ENCODE assay signal across 16 cellular contexts in genomic region chr2:146412625-146413024, GRCh38.
A peak's percentile ranks its signal among the peaks of the same experiment; 100 is the strongest.
DNase-seq lines count a peak whose midpoint lies in the region; ATAC-seq, FAIRE-seq and TF ChIP-seq lines count a peak whose summit lies in the region.
"Had no signal": no experiment of that assay in that cellular context is flagged by ENCODE, and none has a peak within 500 bp of the region (broad histone marks: within the 10 kb centered on the region; RNA-seq: fewer than 3 reads in every experiment).

No MANE protein-coding gene starts in this region.

- peak; percentile 10 for DNase-seq in activated CD4-positive, alpha-beta T cell treated with anti-CD3 and anti-CD28 coated beads for 36 hours
- DNase-seq in activated CD4-positive, alpha-beta T cell treated with anti-CD3 and anti-CD28 coated beads for 1 hour: no peak
- DNase-seq in KBM-7 (peak; percentile 35), astrocyte (ENCODE audit: low read depth) (no peak), testis (peak; percentile 65), hepatic stellate cell (ENCODE audit: low spot score) (no peak), left cardiac atrium (no peak), Right ventricle myocardium superior (no peak)
- DNase-seq: ACHN; activated CD4-positive, CD25-positive, alpha-beta regulatory T cell treated with anti-CD3 and anti-CD28 coated beads, Interleukin-2, amount 50 U/mL, for 72 hours; activated T-cell treated with anti-CD3 and anti-CD28 coated beads, Interleukin-2, amount 50 U/mL, for 4 hours; COR-L47; NCI-H1694; NCI-H526 treated with DMSO at 0.1 percent for 48 hours; transverse colon had no signal

- H3K4me3 ChIP-seq in astrocyte (ENCODE audit: insufficient read depth, low read depth, low read length): no peak overlapping the region
- peak overlapping the region; percentile 34 to 35 for H3K4me3 ChIP-seq in testis
- H3K4me3 ChIP-seq: coronary artery, transverse colon had no signal

- 68 to 80% methylated on average over 6 to 8 of the region's 8 CpGs for WGBS in testis, 2 donors

- CTCF ChIA-PET in activated CD4-positive, alpha-beta T cell treated with anti-CD3 and anti-CD28 coated beads for 36 hours (lab: Charles Lee): no interaction called here

- H3K4me2 ChIP-seq in astrocyte (ENCODE audit: low read length): no peak overlapping the region

- no peak for FAIRE-seq in astrocyte (lab: Jason Lieb, UNC)

- intact Hi-C loops in activated CD4-positive, alpha-beta T cell treated with anti-CD3 and anti-CD28 coated beads for 36 hours (cut with DNase I, micrococcal nuclease): no loop called here
- intact Hi-C loops in testis (cut with DNase I; ENCODE audit: low total_unique reads): no loop called here
- intact Hi-C loops in left cardiac atrium (cut with DNase I): no loop called here
- intact Hi-C loops in Right ventricle myocardium superior (cut with DNase I): no loop called here

- no peaks in the 10 kb centered on the region for H3K9me3 Mint-ChIP-seq in activated CD4-positive, alpha-beta T cell treated with anti-CD3 and anti-CD28 coated beads for 36 hours (ENCODE audit: low read depth)
- H3K9me3 Mint-ChIP-seq in astrocyte (ENCODE audit: unreplicated experiment): no peaks in the 10 kb centered on the region
- H3K9me3 Mint-ChIP-seq: activated T-cell treated with anti-CD3 and anti-CD28 coated beads, Interleukin-2, amount 50 U/mL, for 4 hours had no signal

- H3K27me3 ChIP-seq in astrocyte (ENCODE audit: insufficient read depth, low read length) (no peaks in the 10 kb centered on the region), testis (no peaks in the 10 kb centered on the region)
- H3K27me3 ChIP-seq: transverse colon had no signal

- H3K79me2 ChIP-seq in astrocyte (ENCODE audit: insufficient read depth, low read length): no peaks in the 10 kb centered on the region

- H3K27me3 Mint-ChIP-seq in activated CD4-positive, alpha-beta T cell treated with anti-CD3 and anti-CD28 coated beads for 36 hours: no peaks in the 10 kb centered on the region
- H3K27me3 Mint-ChIP-seq in astrocyte (ENCODE audit: low read depth, unreplicated experiment): no peaks in the 10 kb centered on the region

- POLR2A ChIA-PET in activated CD4-positive, alpha-beta T cell treated with anti-CD3 and anti-CD28 coated beads for 36 hours (lab: Charles Lee): no interaction called here

- no peaks in the 10 kb centered on the region for H3K36me3 ChIP-seq in astrocyte (ENCODE audit: insufficient read depth, low read length)
- no peaks in the 10 kb centered on the region for H3K36me3 ChIP-seq in testis (ENCODE audit: low read depth, missing control alignments)
- H3K36me3 ChIP-seq: transverse colon had no signal

- no peak overlapping the region for H3K4me3 Mint-ChIP-seq in activated CD4-positive, alpha-beta T cell treated with anti-CD3 and anti-CD28 coated beads for 36 hours
- no peak overlapping the region for H3K4me3 Mint-ChIP-seq in astrocyte (ENCODE audit: unreplicated experiment)
- H3K4me3 Mint-ChIP-seq: activated T-cell treated with anti-CD3 and anti-CD28 coated beads, Interleukin-2, amount 50 U/mL, for 4 hours had no signal

- peak overlapping the region; percentile 18 for H2AFZ ChIP-seq in astrocyte (ENCODE audit: low read depth, low read length)

- H4K20me1 ChIP-seq in astrocyte (ENCODE audit: insufficient read depth, low read length): no peaks in the 10 kb centered on the region

- TF ChIP-seq POLR2A in testis (IDR thresholded peaks at IDR 0.05): no peak

- no peak overlapping the region for H3K9ac ChIP-seq in astrocyte (ENCODE audit: low read length)

- no peaks in the 10 kb centered on the region for H3K4me1 Mint-ChIP-seq in activated CD4-positive, alpha-beta T cell treated with anti-CD3 and anti-CD28 coated beads for 36 hours
- no peaks in the 10 kb centered on the region for H3K4me1 Mint-ChIP-seq in astrocyte (ENCODE audit: low read depth, unreplicated experiment)

- H3K27ac ChIP-seq in astrocyte (ENCODE audit: low read depth, low read length): no peak overlapping the region
- no peak overlapping the region for H3K27ac ChIP-seq in testis
- H3K27ac ChIP-seq: coronary artery, transverse colon had no signal

- H3K4me1 ChIP-seq in astrocyte (ENCODE audit: insufficient read depth, low read length): no peaks in the 10 kb centered on the region
- no peaks in the 10 kb centered on the region for H3K4me1 ChIP-seq in testis
- H3K4me1 ChIP-seq: transverse colon had no signal

- H3K27ac Mint-ChIP-seq in activated CD4-positive, alpha-beta T cell treated with anti-CD3 and anti-CD28 coated beads for 36 hours: no peak overlapping the region
- no peak overlapping the region for H3K27ac Mint-ChIP-seq in astrocyte (ENCODE audit: unreplicated experiment)

- no peak for ATAC-seq in activated CD4-positive, alpha-beta T cell treated with anti-CD3 and anti-CD28 coated beads for 36 hours
- ATAC-seq in left cardiac atrium: no peak
- no peak for ATAC-seq in Right ventricle myocardium superior (ENCODE audit: poor library complexity)
- ATAC-seq: activated T-cell treated with anti-CD3 and anti-CD28 coated beads, Interleukin-2, amount 50 U/mL, for 4 hours had no signal

- no peaks in the 10 kb centered on the region for H3K36me3 Mint-ChIP-seq in activated CD4-positive, alpha-beta T cell treated with anti-CD3 and anti-CD28 coated beads for 36 hours (ENCODE audit: low read depth)
- H3K36me3 Mint-ChIP-seq in astrocyte (ENCODE audit: low read depth, unreplicated experiment): no peaks in the 10 kb centered on the region

- no peaks in the 10 kb centered on the region for H3K9me3 ChIP-seq in astrocyte (ENCODE audit: insufficient read depth, low read depth, low read length)
- H3K9me3 ChIP-seq in testis: no peaks in the 10 kb centered on the region
- H3K9me3 ChIP-seq: transverse colon had no signal

- in situ Hi-C loops in KBM-7 (cut with MboI; ENCODE audit: low pct_unique_long_range_greater_than_20kb, low sequenced_read_pairs): no loop called here

- TF ChIP-seq CTCF in astrocyte (IDR thresholded peaks at IDR 0.05; ENCODE audit: insufficient read depth, low read depth, low read length) (no peak), testis (IDR thresholded peaks at IDR 0.05) (peak in 2 of 3 experiments; percentile 30 to 35)

Comparison
In these comparisons a context has a peak if more than half of its experiments do, and no peak if none do; other contexts are left out.
1. DNase-seq: peak in activated CD4-positive, alpha-beta T cell treated with anti-CD3 and anti-CD28 coated beads for 36 hours (single experiment), KBM-7 (single experiment) and testis (single experiment); none in activated CD4-positive, alpha-beta T cell treated with anti-CD3 and anti-CD28 coated beads for 1 hour (single experiment), astrocyte (single experiment), hepatic stellate cell (single experiment), left cardiac atrium (single experiment) and Right ventricle myocardium superior (single experiment).